Comparison of ENCODE assay signal across 2 cellular contexts in the genomic region with DNA sequence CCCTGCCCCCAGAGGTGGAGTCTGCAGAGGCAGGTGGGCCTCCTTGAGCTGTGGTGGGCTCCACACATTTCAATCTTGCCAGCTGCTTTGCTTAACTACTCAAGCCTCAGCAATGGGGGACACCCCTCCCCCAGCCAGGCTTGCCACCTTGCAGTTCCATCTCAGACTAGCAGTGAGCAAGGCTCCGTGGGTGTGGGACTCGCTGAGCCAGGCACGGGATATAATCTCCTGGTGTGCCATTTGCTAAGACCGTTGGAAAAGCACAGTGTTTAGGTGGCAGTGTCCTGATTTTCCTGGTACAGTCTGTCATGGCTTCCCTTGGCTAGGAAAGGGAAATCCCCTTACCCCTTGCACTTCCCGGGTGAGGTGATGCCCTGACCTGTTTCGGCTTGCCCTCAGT. TPM values are rescaled to one million over a fixed set of nuclear protein-coding genes. Genes with fewer than 3 reads are reported as not detected.
"Had no signal": no experiment of that assay in that cellular context is flagged by ENCODE, and none has a peak within 500 bp of the region (broad histone marks: within the 10 kb centered on the region; RNA-seq: fewer than 3 reads in every experiment).

No MANE protein-coding gene starts in this region.

RNA-seq across cellular contexts. Expression of a gene that starts 51.6 kb away (rescaled TPM):
- total RNA-seq: GM23248, HFFc6 had no signal
